In genomic region chr2:112137516-112138142, GRCh38 we compare ENCODE assay signal across 1 cellular context.
TF ChIP-seq lines count a peak whose summit lies in the region.

No MANE protein-coding gene starts in this region.

TF ChIP-seq in A549, 52 proteins besides CTCF, POLR2A, EP300 and RAD21 (continued from another document):
- TF ChIP-seq, protein P1, sequence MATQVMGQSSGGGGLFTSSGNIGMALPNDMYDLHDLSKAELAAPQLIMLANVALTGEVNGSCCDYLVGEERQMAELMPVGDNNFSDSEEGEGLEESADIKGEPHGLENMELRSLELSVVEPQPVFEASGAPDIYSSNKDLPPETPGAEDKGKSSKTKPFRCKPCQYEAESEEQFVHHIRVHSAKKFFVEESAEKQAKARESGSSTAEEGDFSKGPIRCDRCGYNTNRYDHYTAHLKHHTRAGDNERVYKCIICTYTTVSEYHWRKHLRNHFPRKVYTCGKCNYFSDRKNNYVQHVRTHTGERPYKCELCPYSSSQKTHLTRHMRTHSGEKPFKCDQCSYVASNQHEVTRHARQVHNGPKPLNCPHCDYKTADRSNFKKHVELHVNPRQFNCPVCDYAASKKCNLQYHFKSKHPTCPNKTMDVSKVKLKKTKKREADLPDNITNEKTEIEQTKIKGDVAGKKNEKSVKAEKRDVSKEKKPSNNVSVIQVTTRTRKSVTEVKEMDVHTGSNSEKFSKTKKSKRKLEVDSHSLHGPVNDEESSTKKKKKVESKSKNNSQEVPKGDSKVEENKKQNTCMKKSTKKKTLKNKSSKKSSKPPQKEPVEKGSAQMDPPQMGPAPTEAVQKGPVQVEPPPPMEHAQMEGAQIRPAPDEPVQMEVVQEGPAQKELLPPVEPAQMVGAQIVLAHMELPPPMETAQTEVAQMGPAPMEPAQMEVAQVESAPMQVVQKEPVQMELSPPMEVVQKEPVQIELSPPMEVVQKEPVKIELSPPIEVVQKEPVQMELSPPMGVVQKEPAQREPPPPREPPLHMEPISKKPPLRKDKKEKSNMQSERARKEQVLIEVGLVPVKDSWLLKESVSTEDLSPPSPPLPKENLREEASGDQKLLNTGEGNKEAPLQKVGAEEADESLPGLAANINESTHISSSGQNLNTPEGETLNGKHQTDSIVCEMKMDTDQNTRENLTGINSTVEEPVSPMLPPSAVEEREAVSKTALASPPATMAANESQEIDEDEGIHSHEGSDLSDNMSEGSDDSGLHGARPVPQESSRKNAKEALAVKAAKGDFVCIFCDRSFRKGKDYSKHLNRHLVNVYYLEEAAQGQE (IDR thresholded peaks at IDR 0.05), result no peak
- TF ChIP-seq, protein P2, sequence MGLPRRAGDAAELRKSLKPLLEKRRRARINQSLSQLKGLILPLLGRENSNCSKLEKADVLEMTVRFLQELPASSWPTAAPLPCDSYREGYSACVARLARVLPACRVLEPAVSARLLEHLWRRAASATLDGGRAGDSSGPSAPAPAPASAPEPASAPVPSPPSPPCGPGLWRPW (IDR thresholded peaks at IDR 0.05), result no peak
- no peak for TF ChIP-seq ZSCAN20 (CRISPR knock-in tag; IDR thresholded peaks at IDR 0.05)
- TF ChIP-seq CBX2 (IDR thresholded peaks at IDR 0.05; ENCODE audit: borderline replicate concordance, low read depth), result no peak
- no peak for TF ChIP-seq KDM5A (IDR thresholded peaks at IDR 0.05)
- no peak for TF ChIP-seq RCOR1 (IDR thresholded peaks at IDR 0.05; ENCODE audit: low read depth, low read length)
- no peak for TF ChIP-seq KDM1A (IDR thresholded peaks at IDR 0.05; ENCODE audit: low read depth)
- no peak for TF ChIP-seq ELK1 (IDR thresholded peaks at IDR 0.05; ENCODE audit: low read depth, low read length)
- TF ChIP-seq TP53 (CRISPR knock-in tag; IDR thresholded peaks at IDR 0.05), result no peak
- TF ChIP-seq HOXB13 (CRISPR knock-in tag; IDR thresholded peaks at IDR 0.05; ENCODE audit: low read depth), result no peak
- TF ChIP-seq FOSB (CRISPR knock-in tag; IDR thresholded peaks at IDR 0.05), result no peak
- no peak for TF ChIP-seq PHF8 (IDR thresholded peaks at IDR 0.05; ENCODE audit: borderline replicate concordance, low read depth)
- TF ChIP-seq NR3C1 (IDR thresholded peaks at IDR 0.05), result no peak
- no peak for TF ChIP-seq ZC3H11A (IDR thresholded peaks at IDR 0.05)
- TF ChIP-seq HEYL (CRISPR knock-in tag; IDR thresholded peaks at IDR 0.05), result no peak
